ENCODE assay signal across 10 cellular contexts in genomic region chr22:38984782-38985757, GRCh38. TPM values are rescaled to one million over a fixed set of nuclear protein-coding genes. Genes with fewer than 3 reads are reported as not detected.
DNase-seq lines count a peak whose midpoint lies in the region; ATAC-seq and TF ChIP-seq lines count a peak whose summit lies in the region.
"Not testable (repeated sequence)": the region's sequence is repeated elsewhere in the genome, so short reads cannot be mapped to it uniquely, and the experiment has no call there.
"Had no signal": no experiment of that assay in that cellular context is flagged by ENCODE, and none has a peak within 500 bp of the region (broad histone marks: within the 10 kb centered on the region; RNA-seq: fewer than 3 reads in every experiment).

No MANE protein-coding gene starts in this region.

- not testable (repeated sequence) for BruUV-seq in PC-3 (replicated peaks; lab: Mats Ljungman, UMichigan)

- 48% methylated on average over 9 of the region's 9 CpGs; no CpG with 5 or more reads in 1 of the 2 donors for WGBS in transverse colon (ENCODE audit: low coverage in 1 of 2), 2 donors

- ATAC-seq in GM18508 (IDR thresholded peaks at IDR 0.05; ENCODE audit: insufficient read depth, unreplicated experiment) (peak; percentile 56), HG03575 (IDR thresholded peaks at IDR 0.05; ENCODE audit: extremely low read depth, insufficient number of reproducible peaks, low FRiP score, unreplicated experiment) (peak; percentile 62), PC-3 (peak; percentile 61)

- CTCF ChIA-PET in HEK293 (lab: Yijun Ruan, JAX) (interaction anchor here (0.6 to 1.8 kb wide), 4 partner anchors 12 to 115 kb away, joined by 3 to 11 read pairs (median 6); no protein-coding TSS in a partner anchor), PC-3 (lab: Charles Lee) (interaction anchor here (0.6 to 0.7 kb wide), 2 partner anchors 137 to 359 kb away, joined by 4 to 11 read pairs; no protein-coding TSS in a partner anchor)

- in situ Hi-C loops in transverse colon (cut with MboI; ENCODE audit: low pct_ligation_motif_present in 1 of 4, low pct_unique_long_range_greater_than_20kb in 1 of 4, low sequenced_read_pairs in 3 of 4), result not testable (repeated sequence)

- not testable (repeated sequence) for H2AFZ ChIP-seq in PC-3 (ENCODE audit: low read length)

- peak overlapping the region; percentile 69 for H3K9ac ChIP-seq in PC-3 (ENCODE audit: low read length)

- not testable (repeated sequence) for H3K36me3 ChIP-seq in HEK293 (ENCODE audit: control insufficient read depth in 2 of 2, insufficient read depth in 1 of 2, low read length in 2 of 2); PC-3 (ENCODE audit: low read depth, low read length); effector memory CD4-positive, alpha-beta T cell (ENCODE audit: control insufficient read depth, insufficient read depth, low read length); transverse colon

- not testable (repeated sequence) for H3K4me1 ChIP-seq in HEK293 (ENCODE audit: control insufficient read depth, insufficient read depth, low read length)
- H3K4me1 ChIP-seq in PC-3 (ENCODE audit: insufficient read depth, low read length), result peaks cover 26% of the 10 kb centered on the region
- H3K4me1 ChIP-seq in effector memory CD4-positive, alpha-beta T cell (ENCODE audit: control insufficient read depth, insufficient read depth, low read length, poor library complexity, severe bottlenecking), result peaks cover 38% of the 10 kb centered on the region
- H3K4me1 ChIP-seq in transverse colon, result peaks cover 0 to 28% (median 13%) of the 10 kb centered on the region in 4 donors

- H3K9me2 ChIP-seq in PC-3 (replicated peaks; ENCODE audit: low read length), result not testable (repeated sequence)

- TF ChIP-seq EP300 in transverse colon (IDR thresholded peaks at IDR 0.05; ENCODE audit: low read depth), result not testable (repeated sequence)

- POLR2A ChIA-PET in HEK293 (lab: Yijun Ruan, JAX) (interaction anchor here (0.7 to 1.2 kb wide), 2 partner anchors 18 to 111 kb away, joined by 3 read pairs; no protein-coding TSS in a partner anchor), PC-3 (lab: Charles Lee; ENCODE audit: unreplicated experiment) (interaction anchor here (0.7 kb wide), 1 partner anchor 220 kb away, joined by 3 read pairs; no protein-coding TSS in a partner anchor)

- H3K4me2 ChIP-seq in PC-3 (ENCODE audit: low read length), result peak overlapping the region; percentile 58

- not testable (repeated sequence) for H3K4me3 ChIP-seq in HEK293 (ENCODE audit: low read depth, low read length); PC-3 (ENCODE audit: low read length); effector memory CD4-positive, alpha-beta T cell (ENCODE audit: insufficient read depth, low read depth, low read length, poor library complexity, severe bottlenecking); transverse colon

- intact Hi-C loops in PC-3 (cut with micrococcal nuclease), result loop anchor here (5.0 to 10.0 kb wide), 2 partner anchors 60 to 113 kb away; partner anchors contain the start of gene CBX6
- intact Hi-C loops in transverse colon (cut with DNase I; ENCODE audit: low total_unique reads), result loop anchor here (5.0 kb wide), 1 partner anchor 118 kb away; no protein-coding TSS in a partner anchor

- H3K27ac ChIP-seq in HEK293 (ENCODE audit: extremely low read depth, low read depth, low read length), result not testable (repeated sequence)
- H3K27ac ChIP-seq in PC-3 (ENCODE audit: low read length) (peak overlapping the region; percentile 96), transverse colon (peak overlapping the region in 3 of 4 donors; percentile 10 to 61 (median 24))
- peak overlapping the region; percentile 64 for H3K27ac ChIP-seq in effector memory CD4-positive, alpha-beta T cell (ENCODE audit: insufficient read depth, low read length, poor library complexity, severe bottlenecking)

- DNase-seq in PC-3, result peak; percentile 93
- peak; percentile 69 for DNase-seq in activated CD8-positive, alpha-beta memory T cell treated with anti-CD3 and anti-CD28 coated beads, Interleukin-2, amount 50 U/mL, for 24 hours (ENCODE audit: extremely low read depth)
- DNase-seq in effector memory CD4-positive, alpha-beta T cell, result peak; percentile 65 to 81 (median 70)
- DNase-seq in renal cortical epithelial cell (ENCODE audit: low read depth), result peak; percentile 94
- DNase-seq in transverse colon, result peak; percentile 78

- H4K20me1 ChIP-seq in PC-3 (ENCODE audit: low read length), result not testable (repeated sequence)

- not testable (repeated sequence) for TF ChIP-seq CTCF in HEK293 (tag by site-specific recombination; IDR thresholded peaks at IDR 0.05); PC-3 (conservative IDR thresholded peaks at IDR 0.05; ENCODE audit: low read depth, low read length); transverse colon (IDR thresholded peaks at IDR 0.05)

- TF ChIP-seq POLR2A in transverse colon (IDR thresholded peaks at IDR 0.05), result not testable (repeated sequence)

- H3K27me3 ChIP-seq in PC-3 (ENCODE audit: low read length); effector memory CD4-positive, alpha-beta T cell (replicated peaks; ENCODE audit: control insufficient read depth, insufficient read depth, low read length, poor library complexity, severe bottlenecking); transverse colon: not testable (repeated sequence)

- not testable (repeated sequence) for H3F3A ChIP-seq in PC-3 (ENCODE audit: low read length, unreplicated experiment)

- H3K9me3 ChIP-seq in HEK293 (ENCODE audit: control insufficient read depth, insufficient read depth, low read depth, low read length); PC-3 (ENCODE audit: low read length); effector memory CD4-positive, alpha-beta T cell (ENCODE audit: control insufficient read depth, low read length); transverse colon: not testable (repeated sequence)

- not testable (repeated sequence) for H3K79me2 ChIP-seq in PC-3 (ENCODE audit: low read length)

TF ChIP-seq in HEK293, 187 proteins besides CTCF, POLR2A, EP300 and RAD21 (continues in another document):
- TF ChIP-seq ZEB2 (tag by site-specific recombination; IDR thresholded peaks at IDR 0.05), result peak; percentile 59; the same call in 1 of the 2 replicates
- TF ChIP-seq PRDM1 (tag by site-specific recombination; IDR thresholded peaks at IDR 0.05), result peak; percentile 73; the same call in 1 of the 2 replicates
- TF ChIP-seq, protein P1, sequence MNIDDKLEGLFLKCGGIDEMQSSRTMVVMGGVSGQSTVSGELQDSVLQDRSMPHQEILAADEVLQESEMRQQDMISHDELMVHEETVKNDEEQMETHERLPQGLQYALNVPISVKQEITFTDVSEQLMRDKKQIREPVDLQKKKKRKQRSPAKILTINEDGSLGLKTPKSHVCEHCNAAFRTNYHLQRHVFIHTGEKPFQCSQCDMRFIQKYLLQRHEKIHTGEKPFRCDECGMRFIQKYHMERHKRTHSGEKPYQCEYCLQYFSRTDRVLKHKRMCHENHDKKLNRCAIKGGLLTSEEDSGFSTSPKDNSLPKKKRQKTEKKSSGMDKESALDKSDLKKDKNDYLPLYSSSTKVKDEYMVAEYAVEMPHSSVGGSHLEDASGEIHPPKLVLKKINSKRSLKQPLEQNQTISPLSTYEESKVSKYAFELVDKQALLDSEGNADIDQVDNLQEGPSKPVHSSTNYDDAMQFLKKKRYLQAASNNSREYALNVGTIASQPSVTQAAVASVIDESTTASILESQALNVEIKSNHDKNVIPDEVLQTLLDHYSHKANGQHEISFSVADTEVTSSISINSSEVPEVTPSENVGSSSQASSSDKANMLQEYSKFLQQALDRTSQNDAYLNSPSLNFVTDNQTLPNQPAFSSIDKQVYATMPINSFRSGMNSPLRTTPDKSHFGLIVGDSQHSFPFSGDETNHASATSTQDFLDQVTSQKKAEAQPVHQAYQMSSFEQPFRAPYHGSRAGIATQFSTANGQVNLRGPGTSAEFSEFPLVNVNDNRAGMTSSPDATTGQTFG (tag by site-specific recombination; IDR thresholded peaks at IDR 0.05; ENCODE audit: borderline replicate concordance), result 0 out of 2 replicates have a peak, but pooled peaks have one; percentile 39
- TF ChIP-seq ZNF366 (tag by site-specific recombination; conservative IDR thresholded peaks at IDR 0.05), result peak; percentile 51
- TF ChIP-seq BCL11A (tag by site-specific recombination; IDR thresholded peaks at IDR 0.05; ENCODE audit: low read depth), result peak; percentile 16; the same call in 1 of the 2 replicates
- peak; percentile 51; the same call in 1 of the 2 replicates for TF ChIP-seq SP7 (tag by site-specific recombination; IDR thresholded peaks at IDR 0.05)
- TF ChIP-seq KLF8 (tag by site-specific recombination; IDR thresholded peaks at IDR 0.05), result peak; percentile 59
- TF ChIP-seq, protein P2, sequence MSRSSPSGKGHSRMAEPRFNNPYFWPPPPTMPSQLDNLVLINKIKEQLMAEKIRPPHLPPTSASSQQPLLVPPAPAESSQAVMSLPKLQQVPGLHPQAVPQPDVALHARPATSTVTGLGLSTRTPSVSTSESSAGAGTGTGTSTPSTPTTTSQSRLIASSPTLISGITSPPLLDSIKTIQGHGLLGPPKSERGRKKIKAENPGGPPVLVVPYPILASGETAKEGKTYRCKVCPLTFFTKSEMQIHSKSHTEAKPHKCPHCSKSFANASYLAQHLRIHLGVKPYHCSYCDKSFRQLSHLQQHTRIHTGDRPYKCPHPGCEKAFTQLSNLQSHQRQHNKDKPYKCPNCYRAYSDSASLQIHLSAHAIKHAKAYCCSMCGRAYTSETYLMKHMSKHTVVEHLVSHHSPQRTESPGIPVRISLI (tag by site-specific recombination; IDR thresholded peaks at IDR 0.05), result peak; percentile 64; the same call in 1 of the 2 replicates

RNA-seq across cellular contexts. Expression of gene APOBEC3B, which starts 2.9 kb away (rescaled TPM):
- total RNA-seq in PC-3 (2014; rRNA removed), result 11.3 TPM in 2 replicates
- 0.15 and 4.0 TPM in 2 replicates for total RNA-seq in renal cortical epithelial cell
- 10 to 100 TPM in 2 of 4 donors, 1 to 10 TPM in 1, not detected in 1; 7.8 to 15.3 (median 10.9) TPM for total RNA-seq in transverse colon

RNA-seq across cellular contexts. Expression of gene APOBEC3A, which starts 27.7 kb away (rescaled TPM):
- not detected in 2 replicates for total RNA-seq in PC-3 (2014; rRNA removed)
- 2.1 TPM in 1 of 2 replicates, not detected in the other for total RNA-seq in renal cortical epithelial cell
- total RNA-seq in transverse colon, result 1 to 10 TPM in 2 of 4 donors, not detected in 2; 2.7 to 3.0 TPM
- total RNA-seq: T-helper 2 cell treated with Interferon-gamma antibody and Interleukin-4, amounts not matched to agents 100 ng/mL and 5 ng/mL, for 36 hours had no signal

RNA-seq across cellular contexts. Expression of gene APOBEC3C, which starts 29.0 kb away (rescaled TPM):
- total RNA-seq in PC-3 (2014; rRNA removed) (35.5 and 37.8 TPM in 2 replicates), renal cortical epithelial cell (8.0 TPM in 2 replicates), transverse colon (1 to 10 TPM; 1.2 to 9.1 (median 7.5) TPM)

RNA-seq across cellular contexts. Expression of gene APOBEC3D, which starts 35.9 kb away (rescaled TPM):
- total RNA-seq in PC-3 (2014; rRNA removed) (0.33 TPM in 1 of 2 replicates, not detected in the other), renal cortical epithelial cell (0.17 and 0.55 TPM in 2 replicates), transverse colon (1 to 10 TPM; 2.0 to 6.4 (median 4.2) TPM)
- total RNA-seq: suprapubic skin had no signal

RNA-seq across cellular contexts. Expression of gene APOBEC3F, which starts 55.6 kb away (rescaled TPM):
- total RNA-seq in PC-3 (2014; rRNA removed) (not detected in 2 replicates), renal cortical epithelial cell (4.2 and 4.7 TPM in 2 replicates), transverse colon (1 to 10 TPM in 3 of 4 donors, not detected in 1; 2.6 to 6.8 (median 4.8) TPM)
